ENCODE assay signal across 13 cellular contexts in genomic region chr22:33803371-33803770, GRCh38.
DNase-seq lines count a peak whose midpoint lies in the region; ATAC-seq and TF ChIP-seq lines count a peak whose summit lies in the region.
"Had no signal": no experiment of that assay in that cellular context is flagged by ENCODE, and none has a peak within 500 bp of the region (broad histone marks: within the 10 kb centered on the region; RNA-seq: fewer than 3 reads in every experiment).

No MANE protein-coding gene starts in this region.

- no peaks in the 10 kb centered on the region for H3K4me1 ChIP-seq in Caco-2

- H3K27me3 ChIP-seq in brain microvascular endothelial cell (replicated peaks) (no peaks in the 10 kb centered on the region), Caco-2 (replicated peaks; ENCODE audit: control insufficient read depth, insufficient read depth, low read length) (no peaks in the 10 kb centered on the region)

- H3K9me3 ChIP-seq in Caco-2 = no peaks in the 10 kb centered on the region

- peaks cover 12% of the 10 kb centered on the region for H3K9me3 Mint-ChIP-seq in Caco-2 (ENCODE audit: unreplicated experiment)
- H3K9me3 Mint-ChIP-seq in activated naive CD4-positive, alpha-beta T cell treated with anti-CD3 and anti-CD28 coated beads, Interleukin-2, amount 50 U/mL, for 72 hours = peaks cover 22 to 29% of the 10 kb centered on the region in 2 donors

- H3K4me3 Mint-ChIP-seq in Caco-2 (ENCODE audit: unreplicated experiment) = no peak overlapping the region
- H3K4me3 Mint-ChIP-seq: naive thymus-derived CD4-positive, alpha-beta T cell had no signal

- H3K36me3 ChIP-seq in brain microvascular endothelial cell (replicated peaks) = no peaks in the 10 kb centered on the region
- H3K36me3 ChIP-seq in Caco-2 (ENCODE audit: control insufficient read depth, insufficient read depth, low read length) = no peaks in the 10 kb centered on the region

- no peaks in the 10 kb centered on the region for H3K27me3 Mint-ChIP-seq in Caco-2 (ENCODE audit: insufficient read depth, unreplicated experiment)
- H3K27me3 Mint-ChIP-seq: IgD-negative memory B cell had no signal

- H3K4me3 ChIP-seq in HFF-Myc (replicated peaks; ENCODE audit: low read depth, low read length) (no peak overlapping the region), brain microvascular endothelial cell (ENCODE audit: low read depth, low read length) (no peak overlapping the region), Caco-2 (ENCODE audit: low read depth, low read length) (no peak overlapping the region)

- peak overlapping the region; percentile 49 for H3K27ac ChIP-seq in brain microvascular endothelial cell

- no TSS peak for BruUV-seq in Caco-2 (replicated peaks; lab: Mats Ljungman, UMichigan)

- no peak overlapping the region for H3K27ac Mint-ChIP-seq in Caco-2 (ENCODE audit: unreplicated experiment)
- no peak overlapping the region for H3K27ac Mint-ChIP-seq in activated naive CD4-positive, alpha-beta T cell treated with anti-CD3 and anti-CD28 coated beads, Interleukin-2, amount 50 U/mL, for 72 hours
- H3K27ac Mint-ChIP-seq: activated T-helper 2 cell treated with anti-CD3 and anti-CD28 coated beads, Interferon-gamma antibody, Interleukin-2, Interleukin-4, amounts not matched to agents 10 μg/mL and 5 μg/mL and 100 μg/mL, durations not matched to agents 14 hours and 24 hours and 36 hours; naive thymus-derived CD4-positive, alpha-beta T cell had no signal

- intact Hi-C loops in Caco-2 (cut with micrococcal nuclease; ENCODE audit: unreplicated experiment) = no loop called here

- TF ChIP-seq CTCF in HFF-Myc (IDR thresholded peaks at IDR 0.05; ENCODE audit: low read depth, low read length, missing control alignments) (no peak), brain microvascular endothelial cell (IDR thresholded peaks at IDR 0.05; ENCODE audit: low read depth, low read length, missing control alignments) (no peak), Caco-2 (IDR thresholded peaks at IDR 0.05; ENCODE audit: insufficient read depth in 1 of 2, low read depth in 1 of 2, low read length in 1 of 2, severe bottlenecking in 1 of 2, unreplicated experiment in 1 of 2) (no peak)

- CTCF ChIA-PET in Caco-2 (lab: Charles Lee) = no interaction called here

- ATAC-seq in HG03196 (IDR thresholded peaks at IDR 0.05; ENCODE audit: unreplicated experiment) = no peak
- ATAC-seq in activated naive CD4-positive, alpha-beta T cell treated with anti-CD3 and anti-CD28 coated beads, Interleukin-2, amount 50 U/mL, for 72 hours = no peak
- ATAC-seq: naive thymus-derived CD4-positive, alpha-beta T cell had no signal

- no peaks in the 10 kb centered on the region for H3K4me1 Mint-ChIP-seq in Caco-2 (ENCODE audit: low read depth, unreplicated experiment)
- H3K4me1 Mint-ChIP-seq: naive thymus-derived CD4-positive, alpha-beta T cell had no signal

- POLR2A ChIA-PET in Caco-2 (lab: Charles Lee) = no interaction called here

- in situ Hi-C loops in brain microvascular endothelial cell (cut with HindIII; ENCODE audit: low pct_ligation_motif_present, low sequenced_read_pairs) = no loop called here

- H3K36me3 Mint-ChIP-seq in Caco-2 (ENCODE audit: insufficient read depth, unreplicated experiment) = no peaks in the 10 kb centered on the region
- peaks cover 0 to 5% of the 10 kb centered on the region in 2 donors for H3K36me3 Mint-ChIP-seq in activated naive CD4-positive, alpha-beta T cell treated with anti-CD3 and anti-CD28 coated beads, Interleukin-2, amount 50 U/mL, for 72 hours
- H3K36me3 Mint-ChIP-seq: IgD-negative memory B cell; naive thymus-derived CD4-positive, alpha-beta T cell had no signal

- DNase-seq in HFF-Myc (ENCODE audit: extremely low read depth, low read depth) (peak; percentile 62), brain microvascular endothelial cell (peak; percentile 90), kidney tubule cell (ENCODE audit: low spot score) (peak; percentile 79), stromal cell of bone marrow (ENCODE audit: low read depth) (peak; percentile 94), Caco-2 (no peak)
- no peak for DNase-seq in activated naive CD4-positive, alpha-beta T cell treated with anti-CD3 and anti-CD28 coated beads, Interleukin-2, amount 50 U/mL, for 72 hours (ENCODE audit: low spot score in 2 of 2)
- DNase-seq: DMS53; naive thymus-derived CD4-positive, alpha-beta T cell; NCI-H2107; RPMI8226 had no signal

Comparison
In these comparisons a context has a peak if more than half of its experiments do, and no peak if none do; other contexts are left out.
1. DNase-seq: peak in HFF-Myc (single experiment), brain microvascular endothelial cell (single experiment), kidney tubule cell (single experiment) and stromal cell of bone marrow (single experiment); none in Caco-2 (0 of 2) and activated naive CD4-positive, alpha-beta T cell treated with anti-CD3 and anti-CD28 coated beads, Interleukin-2, amount 50 U/mL, for 72 hours (0 of 2).